ENCODE assay signal across 1 cellular context in genomic region chr5:14872070-14872989, GRCh38.
TF ChIP-seq lines count a peak whose summit lies in the region.

No MANE protein-coding gene starts in this region.

TF ChIP-seq in HEK293, 187 proteins besides CTCF, POLR2A, EP300 and RAD21 (continued from another document):
- TF ChIP-seq REST (tag by site-specific recombination; IDR thresholded peaks at IDR 0.05) (0 out of 2 replicates have a peak, but pooled peaks have one; percentile 9), PRDM6 (tag by site-specific recombination; IDR thresholded peaks at IDR 0.05) (no peak), ZIC2 (tag by site-specific recombination; IDR thresholded peaks at IDR 0.05) (peak; percentile 76), ZNF354C (tag by site-specific recombination; IDR thresholded peaks at IDR 0.05; ENCODE audit: borderline replicate concordance, low read depth) (no peak), HOXD13 (CRISPR knock-in tag; IDR thresholded peaks at IDR 0.05; ENCODE audit: borderline replicate concordance) (no peak), GLIS1 (tag by site-specific recombination; IDR thresholded peaks at IDR 0.05) (peak; percentile 97), ZNF362 (tag by site-specific recombination; IDR thresholded peaks at IDR 0.05) (no peak), ZNF423 (tag by site-specific recombination; IDR thresholded peaks at IDR 0.05) (peak; percentile 63), ZNF2 (tag by site-specific recombination; IDR thresholded peaks at IDR 0.05) (no peak)
